In genomic region chr10:98338896-98339295, GRCh38 we compare ENCODE assay signal across 1 cellular context.
TF ChIP-seq lines count a peak whose summit lies in the region.

No MANE protein-coding gene starts in this region.

TF ChIP-seq in IMR-90, 13 proteins besides CTCF, POLR2A, EP300 and RAD21 (continued from another document):
- TF ChIP-seq ELK1 (IDR thresholded peaks at IDR 0.05; ENCODE audit: borderline replicate concordance, low read depth, low read length) (no peak), USF2 (IDR thresholded peaks at IDR 0.05; ENCODE audit: low read depth, low read length) (no peak), SMC3 (IDR thresholded peaks at IDR 0.05; ENCODE audit: low read depth, low read length) (no peak), FOS (IDR thresholded peaks at IDR 0.05; ENCODE audit: low read depth, low read length) (no peak), NFE2L2 (IDR thresholded peaks at IDR 0.05; ENCODE audit: low read depth, low read length) (no peak)
